Comparison of ENCODE assay signal across 4 cellular contexts in the genomic region with DNA sequence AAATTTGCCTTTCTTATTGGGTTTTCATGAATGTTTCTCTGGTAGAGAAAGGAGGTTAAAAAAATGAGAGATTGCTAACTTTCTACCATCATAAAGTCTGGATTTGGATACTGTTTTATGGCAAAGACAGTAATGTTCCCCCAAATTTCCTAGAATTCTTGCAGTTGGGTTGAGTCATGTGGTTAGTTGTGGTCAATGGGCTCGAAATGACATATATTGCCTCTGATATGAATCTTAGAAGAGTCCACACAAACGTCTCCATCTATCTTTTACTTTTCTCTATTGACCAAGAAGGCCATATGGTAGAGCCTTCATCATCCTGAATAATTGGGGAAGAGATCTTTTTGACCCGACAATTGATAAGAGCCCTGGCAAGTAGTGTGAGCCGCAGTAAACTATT.
"Had no signal": no experiment of that assay in that cellular context is flagged by ENCODE, and none has a peak within 500 bp of the region (broad histone marks: within the 10 kb centered on the region; RNA-seq: fewer than 3 reads in every experiment).

No MANE protein-coding gene starts in this region.

- H3K27ac Mint-ChIP-seq: GM23338, H9, IgD-negative memory B cell had no signal

- H3K27me3 Mint-ChIP-seq: IgD-negative memory B cell had no signal

- ATAC-seq: GM23338 had no signal

- H3K4me3 Mint-ChIP-seq: GM23338, H9, IgD-negative memory B cell had no signal

- DNase-seq: H9, HCEC 1CT had no signal

- H3K36me3 Mint-ChIP-seq: IgD-negative memory B cell had no signal

- H3K4me1 Mint-ChIP-seq: GM23338, IgD-negative memory B cell had no signal

- H3K9me3 Mint-ChIP-seq: GM23338 had no signal

- H3K4me3 ChIP-seq: GM23338 had no signal
